ENCODE assay signal across 33 cellular contexts in the genomic region with DNA sequence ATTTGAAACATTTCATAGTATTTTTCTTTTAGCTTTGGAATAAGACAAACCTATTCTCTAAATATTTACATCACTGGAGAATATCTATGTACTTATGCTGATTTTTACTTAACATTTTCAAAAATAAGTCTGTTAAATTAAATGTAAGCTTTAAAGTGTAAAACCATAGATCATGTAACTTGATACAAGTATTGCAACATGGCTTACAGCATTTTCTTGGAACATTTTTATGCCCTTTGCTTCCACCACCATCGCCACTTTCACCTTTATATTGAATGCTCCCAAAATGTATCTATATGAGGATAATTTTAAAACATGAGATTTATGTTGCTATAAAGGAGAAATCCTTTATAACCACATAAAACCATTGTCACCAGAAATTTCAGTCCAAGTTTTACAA.
"Had no signal": no experiment of that assay in that cellular context is flagged by ENCODE, and none has a peak within 500 bp of the region (broad histone marks: within the 10 kb centered on the region; RNA-seq: fewer than 3 reads in every experiment).

No MANE protein-coding gene starts in this region.

- H3K4me3 Mint-ChIP-seq: activated CD4-positive, alpha-beta T cell treated with anti-CD3 and anti-CD28 coated beads for 36 hours; activated CD4-positive, alpha-beta T cell treated with anti-CD3 and anti-CD28 coated beads, Interleukin-2, amount 10 ng/mL, durations not matched to agents 7 days and 5 days; activated CD8-positive, alpha-beta T cell treated with anti-CD3 and anti-CD28 coated beads for 36 hours; activated naive CD8-positive, alpha-beta T cell; activated T-cell treated with anti-CD3 and anti-CD28 coated beads, Interleukin-2, amount 50 U/mL, for 4 hours; activated T-helper 17 cell treated with anti-CD3 and anti-CD28 coated beads, Interleukin-2, amount 50 U/mL, for 72 hours; dendritic cell treated with granulocyte-macrophage colony-stimulating factor and Interleukin-4, amounts not matched to agents 40 ng/mL and 50 ng/mL, for 4 days; endodermal cell had no signal

- H3K4me1 ChIP-seq: body of pancreas, foreskin keratinocyte, gastrocnemius medialis had no signal

- H3K27me3 Mint-ChIP-seq: activated CD4-positive, alpha-beta T cell treated with anti-CD3 and anti-CD28 coated beads for 36 hours; activated CD4-positive, alpha-beta T cell treated with anti-CD3 and anti-CD28 coated beads, Interleukin-2, amount 10 ng/mL, durations not matched to agents 7 days and 5 days; activated CD8-positive, alpha-beta T cell treated with anti-CD3 and anti-CD28 coated beads for 36 hours; activated naive CD8-positive, alpha-beta T cell; activated T-helper 17 cell treated with anti-CD3 and anti-CD28 coated beads, Interleukin-2, amount 50 U/mL, for 72 hours; dendritic cell treated with granulocyte-macrophage colony-stimulating factor and Interleukin-4, amounts not matched to agents 40 ng/mL and 50 ng/mL, for 4 days had no signal

- H3K9me3 ChIP-seq: adrenal gland, body of pancreas, gastrocnemius medialis, heart left ventricle had no signal

- H3K4me1 Mint-ChIP-seq: activated CD4-positive, alpha-beta T cell treated with anti-CD3 and anti-CD28 coated beads for 36 hours; activated CD4-positive, alpha-beta T cell treated with anti-CD3 and anti-CD28 coated beads, Interleukin-2, amount 10 ng/mL, durations not matched to agents 7 days and 5 days; activated T-helper 17 cell treated with anti-CD3 and anti-CD28 coated beads, Interleukin-2, amount 50 U/mL, for 72 hours; endodermal cell had no signal

- H3K4me3 ChIP-seq: adrenal gland, body of pancreas, cardiac muscle cell, coronary artery, dorsolateral prefrontal cortex, gastrocnemius medialis, heart left ventricle had no signal

- H3K27ac Mint-ChIP-seq: activated CD4-positive, alpha-beta T cell treated with anti-CD3 and anti-CD28 coated beads for 36 hours; activated CD4-positive, alpha-beta T cell treated with anti-CD3 and anti-CD28 coated beads, Interleukin-2, amount 10 ng/mL, durations not matched to agents 7 days and 5 days; activated CD8-positive, alpha-beta T cell treated with anti-CD3 and anti-CD28 coated beads for 36 hours; activated naive CD8-positive, alpha-beta T cell; activated T-helper 17 cell treated with anti-CD3 and anti-CD28 coated beads, Interleukin-2, amount 50 U/mL, for 72 hours; dendritic cell treated with granulocyte-macrophage colony-stimulating factor and Interleukin-4, amounts not matched to agents 40 ng/mL and 50 ng/mL, for 4 days; endodermal cell had no signal

- H3K27me3 ChIP-seq: adrenal gland, cardiac muscle cell, foreskin keratinocyte, gastrocnemius medialis, heart left ventricle had no signal

- DNase-seq: activated CD4-positive, alpha-beta T cell treated with anti-CD3 and anti-CD28 coated beads for 36 hours; activated CD4-positive, alpha-beta T cell treated with anti-CD3 and anti-CD28 coated beads, Interleukin-2, amount 10 ng/mL, durations not matched to agents 7 days and 5 days; activated CD4-positive, alpha-beta T cell treated with anti-CD3 and anti-CD28 coated beads, Interleukin-2, amount 50 U/mL, for 48 hours; activated CD4-positive, CD25-positive, alpha-beta regulatory T cell; activated CD4-positive, CD25-positive, alpha-beta regulatory T cell treated with anti-CD3 and anti-CD28 coated beads, Interleukin-2, amount 50 U/mL, for 72 hours; activated CD8-positive, alpha-beta memory T cell treated with anti-CD3 and anti-CD28 coated beads for 24 hours; activated CD8-positive, alpha-beta T cell treated with anti-CD3 and anti-CD28 coated beads for 36 hours; activated effector memory CD4-positive, alpha-beta T cell treated with Interleukin-2 at 50 U/mL for 16 hours; activated gamma-delta T cell treated with Interleukin-2 at 50 U/mL for 16 hours; activated naive CD4-positive, alpha-beta T cell treated with anti-CD3 and anti-CD28 coated beads, Interleukin-2, amount 50 U/mL, for 16 hours; activated naive CD4-positive, alpha-beta T cell treated with Interleukin-2 at 50 U/mL for 16 hours; activated T-cell treated with anti-CD3 and anti-CD28 coated beads, Interleukin-2, amount 50 U/mL, for 4 hours; adrenal gland; amygdala; aorta; body of pancreas; central memory CD4-positive, alpha-beta T cell; cerebellar nuclear complex; dorsolateral prefrontal cortex; effector memory CD4-positive, alpha-beta T cell; endodermal cell; foreskin keratinocyte; gastrocnemius medialis; glutamatergic neuron; heart left ventricle; T-helper 1 cell; T-helper 2 cell had no signal

- H3K36me3 Mint-ChIP-seq: activated naive CD8-positive, alpha-beta T cell had no signal

- H3K27ac ChIP-seq: adrenal gland, body of pancreas, cardiac muscle cell, coronary artery, dorsolateral prefrontal cortex, foreskin keratinocyte, gastrocnemius medialis, heart left ventricle had no signal

- H3K36me3 ChIP-seq: adrenal gland, cardiac muscle cell, gastrocnemius medialis, heart left ventricle had no signal

- ATAC-seq: activated CD4-positive, alpha-beta T cell treated with anti-CD3 and anti-CD28 coated beads for 36 hours; activated CD8-positive, alpha-beta T cell treated with anti-CD3 and anti-CD28 coated beads for 36 hours; activated T-cell treated with anti-CD3 and anti-CD28 coated beads, Interleukin-2, amount 50 U/mL, for 4 hours; activated T-helper 17 cell treated with anti-CD3 and anti-CD28 coated beads, Interleukin-2, amount 50 U/mL, for 72 hours; body of pancreas; esophagus mucosa; foreskin keratinocyte; gastrocnemius medialis; heart left ventricle had no signal
